Comparison of ENCODE assay signal across 1 cellular context in genomic region chr9:94507531-94508258, GRCh38.
A peak's percentile ranks its signal among the peaks of the same experiment; 100 is the strongest.
TF ChIP-seq lines count a peak whose summit lies in the region.

No MANE protein-coding gene starts in this region.

TF ChIP-seq in HepG2, 621 proteins besides CTCF, POLR2A, EP300 and RAD21 (continues in another document):
- no peak for TF ChIP-seq CENPX (CRISPR knock-in tag; IDR thresholded peaks at IDR 0.05)
- TF ChIP-seq ZNF10 (CRISPR knock-in tag; IDR thresholded peaks at IDR 0.05; ENCODE audit: borderline replicate concordance, low read depth) = no peak
- TF ChIP-seq HMG20A (CRISPR knock-in tag; IDR thresholded peaks at IDR 0.05; ENCODE audit: borderline replicate concordance) = peak; percentile 78; the same call in 1 of the 2 replicates
- TF ChIP-seq TGIF2 (CRISPR knock-in tag; IDR thresholded peaks at IDR 0.05) = no peak
- no peak for TF ChIP-seq ZBTB14 (CRISPR knock-in tag; IDR thresholded peaks at IDR 0.05)
- TF ChIP-seq CHD4 (IDR thresholded peaks at IDR 0.05; ENCODE audit: borderline replicate concordance, low read length) = no peak
- no peak for TF ChIP-seq RBM39 (IDR thresholded peaks at IDR 0.05; ENCODE audit: low read depth, low read length, poor library complexity, severe bottlenecking)
- TF ChIP-seq PHB2 (IDR thresholded peaks at IDR 0.05; ENCODE audit: partially characterized antibody) = no peak
- TF ChIP-seq EHMT2 (IDR thresholded peaks at IDR 0.05; ENCODE audit: borderline replicate concordance, low read depth, low read length) = peak; percentile 60; the same call in 1 of the 2 replicates
- peak; percentile 74; the same call in 1 of the 2 replicates for TF ChIP-seq MIER3 (CRISPR knock-in tag; IDR thresholded peaks at IDR 0.05; ENCODE audit: borderline replicate concordance)
- TF ChIP-seq AHDC1 (CRISPR knock-in tag; IDR thresholded peaks at IDR 0.05; ENCODE audit: borderline replicate concordance) = peak; percentile 57; the same call in 1 of the 2 replicates
- peak; percentile 57; the same call in 1 of the 2 replicates for TF ChIP-seq ATF1 (CRISPR knock-in tag; IDR thresholded peaks at IDR 0.05)
- no peak for TF ChIP-seq SOX6 (IDR thresholded peaks at IDR 0.05)
- peak; percentile 87 for TF ChIP-seq SOX6 (CRISPR knock-in tag; IDR thresholded peaks at IDR 0.05)
- TF ChIP-seq PAX8 (CRISPR knock-in tag; IDR thresholded peaks at IDR 0.05; ENCODE audit: borderline replicate concordance) = no peak
- peak; percentile 77 for TF ChIP-seq RERE (CRISPR knock-in tag; IDR thresholded peaks at IDR 0.05; ENCODE audit: low read depth)
- TF ChIP-seq FUBP1 (CRISPR knock-in tag; IDR thresholded peaks at IDR 0.05; ENCODE audit: borderline replicate concordance) = no peak
- TF ChIP-seq MAX (IDR thresholded peaks at IDR 0.05) = no peak
- TF ChIP-seq ZNF781 (CRISPR knock-in tag; IDR thresholded peaks at IDR 0.05; ENCODE audit: borderline replicate concordance, not compliant biosample characterization) = no peak
- TF ChIP-seq ZNF253 (CRISPR knock-in tag; IDR thresholded peaks at IDR 0.05; ENCODE audit: borderline replicate concordance) = no peak
- TF ChIP-seq ELK4 (CRISPR knock-in tag; IDR thresholded peaks at IDR 0.05; ENCODE audit: borderline replicate concordance) = no peak
- no peak for TF ChIP-seq CSRNP2 (CRISPR knock-in tag; conservative IDR thresholded peaks at IDR 0.05; ENCODE audit: low read depth)
- no peak for TF ChIP-seq SNAPC4 (CRISPR knock-in tag; IDR thresholded peaks at IDR 0.05)
- TF ChIP-seq DNMT1 (CRISPR knock-in tag; IDR thresholded peaks at IDR 0.05) = no peak
- TF ChIP-seq RARG (CRISPR knock-in tag; IDR thresholded peaks at IDR 0.05; ENCODE audit: low read depth) = no peak
- no peak for TF ChIP-seq IRF1 (CRISPR knock-in tag; IDR thresholded peaks at IDR 0.05; ENCODE audit: low read depth)
- TF ChIP-seq TAF1 (CRISPR knock-in tag; IDR thresholded peaks at IDR 0.05) = no peak
- TF ChIP-seq KLF11 (CRISPR knock-in tag; IDR thresholded peaks at IDR 0.05) = no peak
- no peak for TF ChIP-seq HCFC1 (IDR thresholded peaks at IDR 0.05; ENCODE audit: low read depth, low read length)
- TF ChIP-seq IKZF4 (CRISPR knock-in tag; IDR thresholded peaks at IDR 0.05; ENCODE audit: borderline replicate concordance, low read depth, not compliant biosample characterization) = no peak
- no peak for TF ChIP-seq MAF1 (CRISPR knock-in tag; IDR thresholded peaks at IDR 0.05; ENCODE audit: borderline replicate concordance)
- no peak for TF ChIP-seq HDAC6 (IDR thresholded peaks at IDR 0.05; ENCODE audit: low read depth, low read length)
- TF ChIP-seq ZSCAN9 (CRISPR knock-in tag; IDR thresholded peaks at IDR 0.05; ENCODE audit: borderline replicate concordance) = no peak
- TF ChIP-seq SSRP1 (CRISPR knock-in tag; IDR thresholded peaks at IDR 0.05) = no peak
